8 cellular contexts compared by ENCODE assay signal in the genomic region with DNA sequence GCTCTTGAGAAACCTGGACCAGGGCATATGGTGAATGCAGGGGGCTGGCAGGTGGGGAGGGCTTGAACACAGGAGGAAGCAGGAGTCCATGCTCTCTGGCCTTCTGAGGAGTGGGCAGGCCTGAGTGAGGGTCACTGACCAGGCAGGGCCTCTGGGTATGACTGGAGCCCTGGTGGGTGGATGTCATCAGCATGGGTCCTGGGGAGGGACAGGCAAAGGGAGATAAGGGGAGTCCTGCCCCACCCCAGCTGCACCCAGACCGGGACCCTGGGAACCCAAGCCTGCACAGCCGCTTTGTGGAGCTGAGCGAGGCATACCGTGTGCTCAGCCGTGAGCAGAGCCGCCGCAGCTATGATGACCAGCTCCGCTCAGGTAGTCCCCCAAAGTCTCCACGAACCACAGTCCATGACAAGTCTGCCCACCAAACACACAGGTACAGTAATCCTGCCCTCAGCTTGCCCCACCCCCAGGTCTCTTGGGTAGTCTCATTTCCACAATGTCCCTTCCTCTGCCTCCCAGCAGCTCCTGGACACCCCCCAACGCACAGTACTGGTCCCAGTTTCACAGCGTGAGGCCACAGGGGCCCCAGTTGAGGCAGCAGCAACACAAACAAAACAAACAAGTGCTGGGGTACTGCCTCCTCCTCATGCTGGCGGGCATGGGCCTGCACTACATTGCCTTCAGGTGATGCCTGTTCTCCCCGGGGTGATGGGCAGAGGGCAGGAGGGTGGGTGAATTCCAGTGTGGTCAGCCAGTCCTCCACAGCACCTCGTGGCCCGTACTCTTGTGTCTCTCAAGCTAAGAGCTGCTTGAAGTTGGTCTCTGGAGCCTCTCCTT. TPM values are rescaled to one million over a fixed set of nuclear protein-coding genes. Genes with fewer than 3 reads are reported as not detected.
DNase-seq lines count a peak whose midpoint lies in the region; ATAC-seq and TF ChIP-seq lines count a peak whose summit lies in the region.
"Had no signal": no experiment of that assay in that cellular context is flagged by ENCODE, and none has a peak within 500 bp of the region (broad histone marks: within the 10 kb centered on the region; RNA-seq: fewer than 3 reads in every experiment).

No MANE protein-coding gene starts in this region.

- H3K79me2 ChIP-seq in PC-9 (ENCODE audit: low read depth): peaks cover 23% of the 10 kb centered on the region

- H3K4me1 Mint-ChIP-seq in CD8-positive, alpha-beta memory T cell: peaks cover 32 to 65% (median 52%) of the 10 kb centered on the region in 3 donors
- peaks cover 31% of the 10 kb centered on the region for H3K4me1 Mint-ChIP-seq in WTC11
- H3K4me1 Mint-ChIP-seq in memory B cell: peaks cover 35% of the 10 kb centered on the region

- peaks cover 51% of the 10 kb centered on the region for H3K4me1 ChIP-seq in CD8-positive, alpha-beta memory T cell (ENCODE audit: insufficient read depth, low read length)
- peaks cover 31% of the 10 kb centered on the region for H3K4me1 ChIP-seq in PC-9 (replicated peaks; ENCODE audit: insufficient read depth)

- no peaks in the 10 kb centered on the region for H3K9me3 ChIP-seq in CD8-positive, alpha-beta memory T cell (ENCODE audit: low read length)
- no peaks in the 10 kb centered on the region for H3K9me3 ChIP-seq in PC-9 (ENCODE audit: insufficient read depth, low read depth)

- H4K20me1 ChIP-seq in PC-9 (ENCODE audit: insufficient read depth): peaks cover 15% of the 10 kb centered on the region

- peaks cover 24% of the 10 kb centered on the region for H3F3A ChIP-seq in PC-9 (ENCODE audit: insufficient read depth, low read depth)

- DNase-seq in CD8-positive, alpha-beta memory T cell: peak in 1 of 5 donors; percentile 49
- DNase-seq in WTC11 (ENCODE audit: low spot score) (no peak), memory B cell (ENCODE audit: low spot score in 2 of 2) (no peak), PC-9 (no peak), SKM-1 (lab: John Stamatoyannopoulos, UW; ENCODE audit: unreplicated experiment) (no peak)
- DNase-seq: activated CD4-positive, alpha-beta T cell treated with anti-CD3 and anti-CD28 coated beads, Interleukin-2, amount 50 U/mL, for 1 hour; brain microvascular endothelial cell had no signal

- H3K4me3 ChIP-seq in CD8-positive, alpha-beta memory T cell (ENCODE audit: low read length): no peak overlapping the region
- H3K4me3 ChIP-seq in PC-9: no peak overlapping the region

- no peaks in the 10 kb centered on the region for H3K9me2 ChIP-seq in PC-9 (ENCODE audit: insufficient read depth)

- H2AFZ ChIP-seq in PC-9: no peak overlapping the region

- no peak overlapping the region for H3K27ac ChIP-seq in CD8-positive, alpha-beta memory T cell (ENCODE audit: low read depth, low read length)
- no peak overlapping the region for H3K27ac ChIP-seq in PC-9
- H3K27ac ChIP-seq: brain microvascular endothelial cell had no signal

- H3K27me3 ChIP-seq in CD8-positive, alpha-beta memory T cell (ENCODE audit: insufficient read depth, low read length, poor library complexity, severe bottlenecking): no peaks in the 10 kb centered on the region
- H3K27me3 ChIP-seq in PC-9 (ENCODE audit: insufficient read depth, low read depth): no peaks in the 10 kb centered on the region
- H3K27me3 ChIP-seq: brain microvascular endothelial cell had no signal

- peak overlapping the region; percentile 37 to 96 (median 78) for H3K27ac Mint-ChIP-seq in CD8-positive, alpha-beta memory T cell
- no peak overlapping the region for H3K27ac Mint-ChIP-seq in WTC11
- H3K27ac Mint-ChIP-seq in memory B cell: peak overlapping the region; percentile 19

- peak overlapping the region; percentile 60 to 97 (median 85) for H3K4me3 Mint-ChIP-seq in CD8-positive, alpha-beta memory T cell
- H3K4me3 Mint-ChIP-seq in WTC11: peak overlapping the region; percentile 82
- peak overlapping the region; percentile 56 for H3K4me3 Mint-ChIP-seq in memory B cell

- no peaks in the 10 kb centered on the region for H3K9me3 Mint-ChIP-seq in CD8-positive, alpha-beta memory T cell
- no peaks in the 10 kb centered on the region for H3K9me3 Mint-ChIP-seq in WTC11
- no peaks in the 10 kb centered on the region for H3K9me3 Mint-ChIP-seq in memory B cell

- no peak overlapping the region for H3K4me2 ChIP-seq in PC-9

- TF ChIP-seq CTCF in WTC11 (IDR thresholded peaks at IDR 0.05) (no peak), PC-9 (conservative IDR thresholded peaks at IDR 0.05) (no peak)

- ATAC-seq in WTC11: no peak
- ATAC-seq in memory B cell (ENCODE audit: low read depth): no peak
- no peak for ATAC-seq in GM18511 (IDR thresholded peaks at IDR 0.05; ENCODE audit: unreplicated experiment)

- H3K36me3 Mint-ChIP-seq in CD8-positive, alpha-beta memory T cell: peaks cover 0 to 13% (median 0%) of the 10 kb centered on the region in 3 donors
- peaks cover 3% of the 10 kb centered on the region; the same call in 1 of the 2 replicates for H3K36me3 Mint-ChIP-seq in WTC11
- peaks cover under 1% of the 10 kb centered on the region for H3K36me3 Mint-ChIP-seq in memory B cell

- POLR2A ChIA-PET in CD8-positive, alpha-beta memory T cell (lab: Charles Lee): interaction anchor here (1.1 to 1.3 kb wide), 3 partner anchors 9 to 24 kb away, joined by 3 read pairs; partner anchors contain the start of gene FKBP2
- POLR2A ChIA-PET in WTC11 (lab: Charles Lee): interaction anchor here (1.3 to 1.5 kb wide), 2 partner anchors 9 to 72 kb away, joined by 3 to 4 read pairs; partner anchors contain the start of gene FKBP2
- POLR2A ChIA-PET in PC-9 (lab: Charles Lee; ENCODE audit: unreplicated experiment): interaction anchor here (0.5 to 0.7 kb wide), 3 partner anchors 9 to 99 kb away, joined by 3 read pairs; partner anchors contain the start of gene FKBP2

- intact Hi-C loops in PC-9 (cut with micrococcal nuclease; ENCODE audit: unreplicated experiment): loop anchor here (5.0 kb wide), 1 partner anchor 45 kb away; the partner anchor contains the start of gene STIP1

- no peaks in the 10 kb centered on the region for H3K36me3 ChIP-seq in CD8-positive, alpha-beta memory T cell (ENCODE audit: insufficient read depth, low read length)
- H3K36me3 ChIP-seq in PC-9 (ENCODE audit: low read depth): no peaks in the 10 kb centered on the region; the same call in 1 of the 2 replicates
- H3K36me3 ChIP-seq: brain microvascular endothelial cell had no signal

- H3K27me3 Mint-ChIP-seq in CD8-positive, alpha-beta memory T cell: peaks cover 0 to 2% of the 10 kb centered on the region in 2 donors
- H3K27me3 Mint-ChIP-seq in WTC11 (ENCODE audit: low read depth): peaks cover 16% of the 10 kb centered on the region
- H3K27me3 Mint-ChIP-seq in memory B cell: no peaks in the 10 kb centered on the region

- CTCF ChIA-PET in CD8-positive, alpha-beta memory T cell (lab: Charles Lee): interaction anchor here (0.8 to 1.6 kb wide), 7 partner anchors 8 to 72 kb away, joined by 3 to 4 read pairs (median 3); partner anchors contain the start of genes FKBP2 and PLCB3
- CTCF ChIA-PET in WTC11 (lab: Charles Lee) (interaction anchor here (0.7 to 5.4 kb wide), 5 partner anchors 15 to 39 kb away, joined by 3 to 35 read pairs (median 12); partner anchors contain the start of gene PLCB3), PC-9 (lab: Charles Lee) (interaction anchor here (0.6 kb wide), 1 partner anchor 69 kb away, joined by 3 read pairs; no protein-coding TSS in a partner anchor)

- BruUV-seq in PC-9 (replicated peaks; lab: Mats Ljungman, UMichigan): no TSS peak

TF ChIP-seq in WTC11, 78 proteins besides CTCF, POLR2A, EP300 and RAD21 (continues in another document):
- no peak for TF ChIP-seq IRF2 (CRISPR knock-in tag; IDR thresholded peaks at IDR 0.05; ENCODE audit: borderline replicate concordance, low read depth)
- TF ChIP-seq ZNF512 (CRISPR knock-in tag; IDR thresholded peaks at IDR 0.05; ENCODE audit: borderline replicate concordance): no peak
- no peak for TF ChIP-seq NR3C1 (CRISPR knock-in tag; conservative IDR thresholded peaks at IDR 0.05; ENCODE audit: low read depth)
- no peak for TF ChIP-seq SMAD4 (CRISPR knock-in tag; IDR thresholded peaks at IDR 0.05)
- no peak for TF ChIP-seq RORB (CRISPR knock-in tag; IDR thresholded peaks at IDR 0.05)
- TF ChIP-seq CBFB (CRISPR knock-in tag; IDR thresholded peaks at IDR 0.05; ENCODE audit: low read depth): no peak
- no peak for TF ChIP-seq TP53 (CRISPR knock-in tag; IDR thresholded peaks at IDR 0.05)
- TF ChIP-seq KAT7 (CRISPR knock-in tag; IDR thresholded peaks at IDR 0.05; ENCODE audit: borderline replicate concordance): no peak
- TF ChIP-seq FOXK1 (CRISPR knock-in tag; IDR thresholded peaks at IDR 0.05): no peak
- no peak for TF ChIP-seq ESRRA (CRISPR knock-in tag; IDR thresholded peaks at IDR 0.05; ENCODE audit: borderline replicate concordance)
- TF ChIP-seq TCF7 (CRISPR knock-in tag; IDR thresholded peaks at IDR 0.05; ENCODE audit: low read depth): no peak
- TF ChIP-seq JUN (CRISPR knock-in tag; IDR thresholded peaks at IDR 0.05): no peak

RNA-seq across cellular contexts. Expression of gene VEGFB, which starts 2.0 kb away (rescaled TPM):
- 10 to 100 TPM; 71.9 to 77.0 TPM for total RNA-seq in CD8-positive, alpha-beta memory T cell
- 19.0 TPM for polyA plus RNA-seq in CD8-positive, alpha-beta memory T cell
- total RNA-seq in WTC11 (2021): 51.7 to 62.2 TPM (median 59.7 TPM) in 3 replicates
- total RNA-seq in PC-9 (2021): 110 and 129 TPM in 2 replicates

RNA-seq across cellular contexts. Expression of gene DNAJC4, which starts 2.1 kb away (rescaled TPM):
- total RNA-seq in CD8-positive, alpha-beta memory T cell: 10 to 100 TPM; 25.5 to 26.4 TPM
- 28.7 TPM for polyA plus RNA-seq in CD8-positive, alpha-beta memory T cell
- total RNA-seq in WTC11 (2021): 26.0 to 27.2 TPM (median 27.1 TPM) in 3 replicates
- 55.0 and 57.1 TPM in 2 replicates for total RNA-seq in PC-9 (2021)

RNA-seq across cellular contexts. Expression of gene NUDT22, which starts 6.3 kb away (rescaled TPM):
- 10 to 100 TPM; 75.3 to 78.6 TPM for total RNA-seq in CD8-positive, alpha-beta memory T cell
- polyA plus RNA-seq in CD8-positive, alpha-beta memory T cell: 51.6 TPM
- total RNA-seq in WTC11 (2021): 59.1 to 64.4 TPM (median 60.1 TPM) in 3 replicates
- total RNA-seq in PC-9 (2021): 87.4 and 112 TPM in 2 replicates

RNA-seq across cellular contexts. Expression of gene TRPT1, which starts 6.4 kb away (rescaled TPM):
- total RNA-seq in CD8-positive, alpha-beta memory T cell: 10 to 100 TPM; 28.3 to 31.5 TPM
- polyA plus RNA-seq in CD8-positive, alpha-beta memory T cell: 47.6 TPM
- total RNA-seq in WTC11 (2021): 52.3 to 58.8 TPM (median 53.2 TPM) in 3 replicates
- total RNA-seq in PC-9 (2021): 55.2 and 76.2 TPM in 2 replicates

RNA-seq across cellular contexts. Expression of gene FKBP2, which starts 8.5 kb away (rescaled TPM):
- total RNA-seq in CD8-positive, alpha-beta memory T cell: 10 to 100 TPM; 27.9 to 28.4 TPM
- polyA plus RNA-seq in CD8-positive, alpha-beta memory T cell: 124 TPM
- total RNA-seq in WTC11 (2021): 57.2 to 65.9 TPM (median 61.7 TPM) in 3 replicates
- 84.2 and 93.2 TPM in 2 replicates for total RNA-seq in PC-9 (2021)
